8 cellular contexts compared by ENCODE assay signal in the genomic region with DNA sequence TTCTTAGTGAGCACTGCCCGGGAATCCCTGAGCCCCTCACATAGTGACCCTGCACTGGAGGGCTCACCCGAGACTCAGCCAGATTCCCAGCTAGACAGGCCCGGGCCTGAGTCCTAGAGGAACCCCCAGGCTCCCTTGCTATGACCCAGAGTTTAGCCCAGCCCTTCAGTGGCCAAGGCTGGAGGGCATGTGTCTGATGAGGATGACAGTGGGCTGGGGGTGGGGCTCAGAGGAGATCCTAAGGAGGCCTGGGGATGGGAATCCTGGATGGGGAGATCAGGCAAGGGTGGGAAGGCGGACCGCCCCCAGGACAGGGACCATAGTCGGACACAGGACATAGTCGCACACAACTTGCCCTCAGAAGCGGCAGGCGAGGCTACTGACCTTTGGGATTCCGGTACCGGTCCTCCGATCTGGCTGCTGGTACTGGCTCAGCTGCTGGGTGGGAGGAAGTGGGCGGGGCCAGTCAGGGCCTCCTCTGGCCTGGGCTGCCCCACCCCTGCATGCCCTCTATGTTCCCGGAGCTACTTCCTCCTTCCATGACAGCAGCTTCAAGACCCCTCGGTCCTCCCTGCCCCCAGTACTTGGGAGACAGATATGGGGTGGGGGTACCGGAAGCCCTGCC. TPM values are rescaled to one million over a fixed set of nuclear protein-coding genes. Genes with fewer than 3 reads are reported as not detected.
DNase-seq lines count a peak whose midpoint lies in the region; ATAC-seq and TF ChIP-seq lines count a peak whose summit lies in the region.

No MANE protein-coding gene starts in this region.

- peaks cover 17% of the 10 kb centered on the region for H3K27me3 ChIP-seq in gastroesophageal sphincter

- ATAC-seq in HG02973 (IDR thresholded peaks at IDR 0.05; ENCODE audit: unreplicated experiment): peak; percentile 41
- peak; percentile 76 for ATAC-seq in gastroesophageal sphincter

- H3K36me3 ChIP-seq in gastroesophageal sphincter: no peaks in the 10 kb centered on the region

- peak; percentile 28 for DNase-seq in GDM1 (lab: John Stamatoyannopoulos, UW)
- peak; percentile 51 for DNase-seq in activated CD4-positive, alpha-beta T cell treated with anti-CD3 and anti-CD28 coated beads, Interleukin-2, amount 50 U/mL, for 1 hour
- DNase-seq in stimulated activated CD4-positive, alpha-beta T cell treated with anti-CD3 and anti-CD28 coated beads, Interleukin-15, amount 100 ng/mL, for 24 hours: peak; percentile 80
- DNase-seq in NCI-H2227 (lab: John Stamatoyannopoulos, UW; ENCODE audit: unreplicated experiment): no peak
- no peak for DNase-seq in NCI-H524 treated with DMSO at 0.1 percent for 48 hours (lab: John Stamatoyannopoulos, UW)
- no peak for DNase-seq in superior temporal gyrus (ENCODE audit: extremely low spot score)

- no peak for TF ChIP-seq CTCF in gastroesophageal sphincter (IDR thresholded peaks at IDR 0.05)

- WGBS in gastroesophageal sphincter (ENCODE audit: low coverage in 1 of 2), 2 donors: 80% methylated on average over 8 of the region's 16 CpGs; no CpG with 5 or more reads in 1 of the 2 donors

- H3K4me3 ChIP-seq in gastroesophageal sphincter: peak overlapping the region in 1 of 2 donors; percentile 16

- no peak for TF ChIP-seq POLR2A in gastroesophageal sphincter (IDR thresholded peaks at IDR 0.05)

- H3K4me1 ChIP-seq in gastroesophageal sphincter: peaks cover 0 to 17% (median 4%) of the 10 kb centered on the region in 3 donors

- no peak for TF ChIP-seq EP300 in gastroesophageal sphincter (IDR thresholded peaks at IDR 0.05)

- H3K9me3 ChIP-seq in gastroesophageal sphincter: no peaks in the 10 kb centered on the region

- peak overlapping the region in 3 of 4 donors; percentile 54 to 72 (median 54) for H3K27ac ChIP-seq in gastroesophageal sphincter

RNA-seq across cellular contexts. Expression of a gene that starts 1.1 kb away (rescaled TPM):
- 1 to 10 TPM in 3 of 4 donors, not detected in 1; 2.0 to 5.9 (median 3.3) TPM for total RNA-seq in gastroesophageal sphincter

RNA-seq across cellular contexts. Expression of a gene that starts 12.4 kb away (rescaled TPM):
- not detected for total RNA-seq in gastroesophageal sphincter

RNA-seq across cellular contexts. Expression of a gene that starts 20.0 kb away (rescaled TPM):
- not detected for total RNA-seq in gastroesophageal sphincter

RNA-seq across cellular contexts. Expression of a gene that starts 34.7 kb away (rescaled TPM):
- not detected for total RNA-seq in gastroesophageal sphincter

RNA-seq across cellular contexts. Expression of a gene that starts 41.7 kb away (rescaled TPM):
- total RNA-seq in gastroesophageal sphincter: under 1 TPM; 0.15 to 0.47 (median 0.35) TPM

Comparison
In these comparisons a context has a peak if more than half of its experiments do, and no peak if none do; other contexts are left out.
1. DNase-seq: peak in GDM1 (single experiment), activated CD4-positive, alpha-beta T cell treated with anti-CD3 and anti-CD28 coated beads, Interleukin-2, amount 50 U/mL, for 1 hour (single experiment) and stimulated activated CD4-positive, alpha-beta T cell treated with anti-CD3 and anti-CD28 coated beads, Interleukin-15, amount 100 ng/mL, for 24 hours (single experiment); none in NCI-H2227 (single experiment), NCI-H524 treated with DMSO at 0.1 percent for 48 hours (single experiment) and superior temporal gyrus (single experiment).